In the genomic region with DNA sequence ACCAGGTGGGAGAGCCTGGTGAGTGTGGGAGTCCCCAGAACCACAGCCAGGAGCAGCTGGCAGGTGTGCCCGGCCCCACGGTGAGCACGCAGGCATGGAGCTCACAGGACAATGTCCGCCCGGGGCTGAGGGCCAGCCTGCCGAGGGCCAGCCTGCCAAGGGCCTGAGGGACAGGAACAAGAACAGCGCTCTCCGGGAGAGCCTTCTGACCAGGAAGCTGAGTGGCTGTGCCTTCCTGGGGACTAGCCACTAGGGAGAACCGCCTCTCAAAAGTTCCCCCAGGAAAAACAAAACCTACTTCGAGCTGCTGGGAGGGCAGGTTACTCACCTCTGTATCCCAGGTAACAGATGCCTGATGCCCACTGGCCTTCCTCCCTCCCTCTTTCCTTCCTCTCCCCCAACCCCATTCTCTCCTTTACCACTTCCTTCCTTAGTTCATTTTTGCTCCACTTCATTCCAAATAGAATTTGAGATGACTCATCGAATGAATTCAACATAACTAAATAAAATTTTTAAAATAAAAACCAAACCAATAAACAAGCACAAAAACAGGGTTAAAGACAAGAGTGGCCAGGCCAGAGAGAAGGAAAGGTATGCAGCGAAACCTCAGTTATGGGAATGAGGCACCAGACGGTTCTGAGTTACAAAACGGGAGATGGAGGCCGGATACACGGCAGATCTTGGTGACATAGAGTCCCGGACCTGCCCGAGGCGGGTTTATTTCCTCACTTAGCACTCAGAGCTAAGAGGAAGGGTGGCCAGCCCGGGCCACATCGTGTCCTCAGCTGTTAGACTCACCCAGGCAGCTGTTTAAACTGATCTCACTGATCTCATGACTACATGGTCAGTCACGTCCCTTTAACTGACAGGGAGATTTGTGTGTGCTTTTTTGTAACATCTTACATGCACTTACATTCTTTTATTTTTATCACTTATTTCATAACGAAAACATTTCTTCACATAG, we compare ENCODE assay signal across 8 cellular contexts.
DNase-seq lines count a peak whose midpoint lies in the region; ATAC-seq, FAIRE-seq and TF ChIP-seq lines count a peak whose summit lies in the region.

No MANE protein-coding gene starts in this region.

- H4K8ac ChIP-seq in trophoblast cell (ENCODE audit: low read depth, low read length) = peak overlapping the region; percentile 30

- TF ChIP-seq POLR2A in GM12892 (IDR thresholded peaks at IDR 0.05; ENCODE audit: low read depth, low read length) = no peak

- no peak for FAIRE-seq in GM12892 (lab: Jason Lieb, UNC)

- H3K36me3 ChIP-seq in trophoblast cell (ENCODE audit: control insufficient read depth in 1 of 2, insufficient read depth in 2 of 2, low read length in 2 of 2) = peaks cover 23 to 30% of the 10 kb centered on the region in 2 experiments

- H3K9me3 ChIP-seq in trophoblast cell (ENCODE audit: insufficient read depth, low read depth, low read length) = no peaks in the 10 kb centered on the region

- H2AFZ ChIP-seq in trophoblast cell (ENCODE audit: insufficient read depth, low read length, poor library complexity) = no peak overlapping the region

- ATAC-seq in HG03442 (IDR thresholded peaks at IDR 0.05; ENCODE audit: unreplicated experiment) (no peak), GM18870 (IDR thresholded peaks at IDR 0.05; ENCODE audit: unreplicated experiment) (no peak)

- peak overlapping the region; percentile 34 for H3K18ac ChIP-seq in trophoblast cell (ENCODE audit: low read length)

- no peak overlapping the region for H2BK12ac ChIP-seq in trophoblast cell (ENCODE audit: low read length)

- no peak overlapping the region for H4K12ac ChIP-seq in trophoblast cell (ENCODE audit: low read depth, low read length)

- DNase-seq in Daoy (ENCODE audit: low read depth) = peak; percentile 92
- peak; percentile 48 for DNase-seq in RKO (ENCODE audit: low spot score)
- peak; percentile 75 for DNase-seq in fibroblast of the aortic adventitia (ENCODE audit: low read depth)
- DNase-seq in trophoblast cell = peak; percentile 100
- DNase-seq in GM12892 (ENCODE audit: insufficient read length) = no peak
- DNase-seq in NAMALWA (ENCODE audit: low spot score) = no peak

- no peak overlapping the region for H2AK5ac ChIP-seq in trophoblast cell (ENCODE audit: low read length)

- peak overlapping the region; percentile 16 for H2BK120ac ChIP-seq in trophoblast cell (ENCODE audit: insufficient read depth, low read length, poor library complexity)

- peaks cover 24 to 30% of the 10 kb centered on the region in 2 experiments for H3K4me1 ChIP-seq in trophoblast cell (ENCODE audit: control insufficient read depth in 1 of 2, insufficient read depth in 2 of 2, low read length in 2 of 2)

- WGBS in trophoblast cell (ENCODE audit: extremely low coverage, insufficient coverage, insufficient read length) = 100% methylated on average over 2 of the region's 23 CpGs

- no peak overlapping the region for H3K4me2 ChIP-seq in trophoblast cell (ENCODE audit: low read length)

- peak overlapping the region; percentile 76 for H3K4ac ChIP-seq in trophoblast cell (ENCODE audit: low read depth, low read length)

- TF ChIP-seq CTCF in fibroblast of the aortic adventitia (IDR thresholded peaks at IDR 0.05; ENCODE audit: insufficient read depth, low read length) = no peak

- peak overlapping the region; percentile 42 for H2BK5ac ChIP-seq in trophoblast cell (ENCODE audit: low read depth, low read length, poor library complexity)

- H3K27me3 ChIP-seq in trophoblast cell (ENCODE audit: insufficient read depth, low read length) = no peaks in the 10 kb centered on the region

- peaks cover 27% of the 10 kb centered on the region for H3K79me1 ChIP-seq in trophoblast cell (ENCODE audit: low read length)

- H3K14ac ChIP-seq in trophoblast cell (ENCODE audit: low read length) = peak overlapping the region; percentile 25

- peak overlapping the region; percentile 47 for H3K27ac ChIP-seq in trophoblast cell (ENCODE audit: low read depth, low read length)

- H3K79me2 ChIP-seq in trophoblast cell (ENCODE audit: control insufficient read depth, insufficient read depth, low read length, poor library complexity) = peaks cover 14% of the 10 kb centered on the region

- no peak overlapping the region for H3K23ac ChIP-seq in trophoblast cell (ENCODE audit: low read length)

- no peak overlapping the region for H3K9ac ChIP-seq in trophoblast cell (ENCODE audit: low read length)

- H4K91ac ChIP-seq in trophoblast cell (ENCODE audit: low read depth, low read length) = peak overlapping the region; percentile 67

- H3K4me3 ChIP-seq in fibroblast of the aortic adventitia (ENCODE audit: low read depth, low read length) (no peak overlapping the region), trophoblast cell (ENCODE audit: low read depth, low read length) (no peak overlapping the region)

Comparison
In these comparisons a context has a peak if more than half of its experiments do, and no peak if none do; other contexts are left out.
1. DNase-seq: peak in Daoy (single experiment), RKO (single experiment), fibroblast of the aortic adventitia (single experiment) and trophoblast cell (2 of 2); none in GM12892 (single experiment) and NAMALWA (single experiment).